Comparison of ENCODE assay signal across 10 cellular contexts in the genomic region with DNA sequence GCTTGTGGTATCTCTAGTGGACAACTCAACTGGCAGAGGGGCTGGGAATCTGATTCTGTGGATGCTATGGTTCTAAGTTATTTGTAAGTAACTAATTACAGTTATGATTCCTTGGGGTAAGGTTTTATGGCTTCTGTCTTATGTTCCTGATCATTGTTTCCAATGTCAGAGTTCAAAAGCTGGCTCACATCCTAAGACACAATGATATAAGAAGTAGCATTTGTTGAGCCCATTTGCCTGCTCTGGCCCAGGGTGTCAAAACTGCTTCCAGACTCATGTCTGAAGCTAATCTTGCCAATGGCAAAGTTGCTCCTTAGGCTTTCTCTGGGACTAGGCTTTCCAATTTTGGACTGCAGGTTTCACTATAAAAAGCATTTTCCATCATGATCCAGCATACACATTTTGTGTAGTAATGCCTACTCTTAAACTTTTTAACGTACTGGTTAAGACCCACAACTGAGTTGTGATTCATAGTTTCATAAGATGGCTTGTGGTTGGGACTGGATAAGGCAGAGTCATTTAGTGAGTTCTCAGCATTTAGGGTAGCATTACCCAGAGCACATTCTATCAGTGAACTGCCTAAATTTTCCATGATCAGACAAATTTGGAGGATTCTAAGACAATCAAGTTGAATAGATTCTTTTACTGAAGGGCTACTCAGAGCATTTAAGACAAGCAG. TPM values are rescaled to one million over a fixed set of nuclear protein-coding genes. Genes with fewer than 3 reads are reported as not detected.
DNase-seq lines count a peak whose midpoint lies in the region; ATAC-seq and TF ChIP-seq lines count a peak whose summit lies in the region.
"Had no signal": no experiment of that assay in that cellular context is flagged by ENCODE, and none has a peak within 500 bp of the region (broad histone marks: within the 10 kb centered on the region; RNA-seq: fewer than 3 reads in every experiment).

No MANE protein-coding gene starts in this region.

- H3F3A ChIP-seq in GM23338 (replicated peaks; ENCODE audit: low read depth), result no peaks in the 10 kb centered on the region

- H3K27ac ChIP-seq in GM23338 (ENCODE audit: low read depth) (no peak overlapping the region), KMS-11 (peak overlapping the region; percentile 59), right cardiac atrium (ENCODE audit: low read length) (no peak overlapping the region), trophoblast cell (ENCODE audit: low read depth, low read length) (no peak overlapping the region)

- no peak overlapping the region for H2BK12ac ChIP-seq in trophoblast cell (ENCODE audit: low read length)

- no peaks in the 10 kb centered on the region for H3K9me3 Mint-ChIP-seq in activated T-cell treated with anti-CD3 and anti-CD28 coated beads, Interleukin-2, amount 50 U/mL, for 24 hours
- no peaks in the 10 kb centered on the region for H3K9me3 Mint-ChIP-seq in GM23338
- no peaks in the 10 kb centered on the region for H3K9me3 Mint-ChIP-seq in stimulated activated effector memory CD8-positive, alpha-beta T cell treated with anti-CD3 and anti-CD28 coated beads, Interleukin-12 subunit alpha, Interleukin-12 subunit beta, amount 100 ng/mL, for 72 hours

- H3K4me3 ChIP-seq in GM23338 (no peak overlapping the region), KMS-11 (IDR thresholded peaks at IDR 0.05; ENCODE audit: insufficient read depth, low read depth, low read length) (no peak overlapping the region), right cardiac atrium (ENCODE audit: low read length) (no peak overlapping the region), trophoblast cell (ENCODE audit: low read depth, low read length) (no peak overlapping the region)

- H3K27ac Mint-ChIP-seq in activated T-cell treated with anti-CD3 and anti-CD28 coated beads, Interleukin-2, amount 50 U/mL, for 24 hours, result peak overlapping the region; percentile 86
- 0 out of 2 replicates have a peak overlapping the region, but pooled peaks have one; percentile 19 for H3K27ac Mint-ChIP-seq in GM23338
- H3K27ac Mint-ChIP-seq in stimulated activated effector memory CD8-positive, alpha-beta T cell treated with anti-CD3 and anti-CD28 coated beads, Interleukin-12 subunit alpha, Interleukin-12 subunit beta, amount 100 ng/mL, for 72 hours, result peak overlapping the region; percentile 60
- H3K27ac Mint-ChIP-seq: progenitor cell of endocrine pancreas had no signal

- no peaks in the 10 kb centered on the region for H3K9me2 ChIP-seq in GM23338 (ENCODE audit: insufficient read depth)

- H2BK120ac ChIP-seq in trophoblast cell (ENCODE audit: insufficient read depth, low read length, poor library complexity), result no peak overlapping the region

- H4K91ac ChIP-seq in trophoblast cell (ENCODE audit: low read depth, low read length), result no peak overlapping the region

- no peaks in the 10 kb centered on the region for H3K27me3 ChIP-seq in GM23338 (ENCODE audit: insufficient read depth)
- no peaks in the 10 kb centered on the region for H3K27me3 ChIP-seq in KMS-11 (ENCODE audit: insufficient read depth, low read depth)
- no peaks in the 10 kb centered on the region for H3K27me3 ChIP-seq in right cardiac atrium (ENCODE audit: control insufficient read depth, insufficient read depth)
- H3K27me3 ChIP-seq in trophoblast cell (ENCODE audit: insufficient read depth, low read length), result no peaks in the 10 kb centered on the region

- no peak overlapping the region for H3K14ac ChIP-seq in trophoblast cell (ENCODE audit: low read length)

- H4K8ac ChIP-seq in trophoblast cell (ENCODE audit: low read depth, low read length), result no peak overlapping the region

- ATAC-seq in GM23338 (no peak), right cardiac atrium (no peak)
- peak; percentile 95 for ATAC-seq in stimulated activated effector memory CD8-positive, alpha-beta T cell treated with anti-CD3 and anti-CD28 coated beads, Interleukin-12 subunit alpha, Interleukin-12 subunit beta, amount 100 ng/mL, for 72 hours

- intact Hi-C loops in right cardiac atrium (cut with DNase I), result no loop called here

- H3K36me3 ChIP-seq in GM23338 (ENCODE audit: insufficient read depth) (peaks cover 19% of the 10 kb centered on the region), KMS-11 (ENCODE audit: insufficient read depth) (peaks cover 2% of the 10 kb centered on the region; the same call in 1 of the 2 replicates), trophoblast cell (ENCODE audit: control insufficient read depth in 1 of 2, insufficient read depth in 2 of 2, low read length in 2 of 2) (peaks cover 32 to 57% of the 10 kb centered on the region in 2 experiments)

- no peak overlapping the region for H3K4me3 Mint-ChIP-seq in activated T-cell treated with anti-CD3 and anti-CD28 coated beads, Interleukin-2, amount 50 U/mL, for 24 hours
- no peak overlapping the region for H3K4me3 Mint-ChIP-seq in GM23338
- peak overlapping the region; percentile 35 for H3K4me3 Mint-ChIP-seq in stimulated activated effector memory CD8-positive, alpha-beta T cell treated with anti-CD3 and anti-CD28 coated beads, Interleukin-12 subunit alpha, Interleukin-12 subunit beta, amount 100 ng/mL, for 72 hours

- H3K36me3 Mint-ChIP-seq in activated T-cell treated with anti-CD3 and anti-CD28 coated beads, Interleukin-2, amount 50 U/mL, for 24 hours (ENCODE audit: low read depth), result peaks cover 90% of the 10 kb centered on the region
- peaks cover 69% of the 10 kb centered on the region for H3K36me3 Mint-ChIP-seq in GM23338 (ENCODE audit: low read depth)
- peaks cover 70% of the 10 kb centered on the region for H3K36me3 Mint-ChIP-seq in stimulated activated effector memory CD8-positive, alpha-beta T cell treated with anti-CD3 and anti-CD28 coated beads, Interleukin-12 subunit alpha, Interleukin-12 subunit beta, amount 100 ng/mL, for 72 hours

- no peak overlapping the region for H3K4ac ChIP-seq in trophoblast cell (ENCODE audit: low read depth, low read length)

- no peak overlapping the region for H2BK5ac ChIP-seq in trophoblast cell (ENCODE audit: low read depth, low read length, poor library complexity)

- TF ChIP-seq CTCF in GM23338 (conservative IDR thresholded peaks at IDR 0.05; ENCODE audit: low read depth in 2 of 2), result no peak
- no peak for TF ChIP-seq CTCF in KMS-11 (conservative IDR thresholded peaks at IDR 0.05; ENCODE audit: low read depth, low read length)

- H3K9me3 ChIP-seq in right cardiac atrium (ENCODE audit: control insufficient read depth, low read length) (no peaks in the 10 kb centered on the region), trophoblast cell (ENCODE audit: insufficient read depth, low read depth, low read length) (no peaks in the 10 kb centered on the region)

- H3K4me1 ChIP-seq in GM23338 (ENCODE audit: insufficient read depth) (peaks cover 5% of the 10 kb centered on the region; the same call in 1 of the 2 replicates), KMS-11 (ENCODE audit: low read depth, poor library complexity, severe bottlenecking) (peaks cover 54% of the 10 kb centered on the region), right cardiac atrium (ENCODE audit: control insufficient read depth, insufficient read depth, low read length) (no peaks in the 10 kb centered on the region), trophoblast cell (ENCODE audit: control insufficient read depth in 1 of 2, insufficient read depth in 2 of 2, low read length in 2 of 2) (peaks cover 15 to 19% of the 10 kb centered on the region in 2 experiments)

- H3K9ac ChIP-seq in KMS-11 (no peak overlapping the region), trophoblast cell (ENCODE audit: low read length) (no peak overlapping the region)

- 88% methylated on average over 1 of the region's 1 CpG for WGBS in right cardiac atrium
- WGBS in trophoblast cell (ENCODE audit: extremely low coverage, insufficient coverage, insufficient read length), result no CpG with 5 or more reads among the region's 1 CpG

- H3K27me3 Mint-ChIP-seq in activated T-cell treated with anti-CD3 and anti-CD28 coated beads, Interleukin-2, amount 50 U/mL, for 24 hours, result peaks cover 6% of the 10 kb centered on the region
- H3K27me3 Mint-ChIP-seq in GM23338 (ENCODE audit: insufficient read depth, low read depth, poor library complexity), result peaks cover 2% of the 10 kb centered on the region
- H3K27me3 Mint-ChIP-seq: progenitor cell of endocrine pancreas had no signal

- H2AFZ ChIP-seq in GM23338, result no peak overlapping the region
- H2AFZ ChIP-seq in KMS-11 (ENCODE audit: low read depth), result no peak overlapping the region
- no peak overlapping the region for H2AFZ ChIP-seq in trophoblast cell (ENCODE audit: insufficient read depth, low read length, poor library complexity)

- peaks cover 9% of the 10 kb centered on the region for H3K79me1 ChIP-seq in trophoblast cell (ENCODE audit: low read length)

- H3K4me1 Mint-ChIP-seq in activated T-cell treated with anti-CD3 and anti-CD28 coated beads, Interleukin-2, amount 50 U/mL, for 24 hours (ENCODE audit: low read depth), result peaks cover 51% of the 10 kb centered on the region
- peaks cover 25% of the 10 kb centered on the region for H3K4me1 Mint-ChIP-seq in GM23338
- peaks cover 38% of the 10 kb centered on the region for H3K4me1 Mint-ChIP-seq in stimulated activated effector memory CD8-positive, alpha-beta T cell treated with anti-CD3 and anti-CD28 coated beads, Interleukin-12 subunit alpha, Interleukin-12 subunit beta, amount 100 ng/mL, for 72 hours

- H4K20me1 ChIP-seq in GM23338 (replicated peaks; ENCODE audit: insufficient read depth) (no peaks in the 10 kb centered on the region), KMS-11 (ENCODE audit: insufficient read depth) (no peaks in the 10 kb centered on the region)

- no peak overlapping the region for H3K23ac ChIP-seq in trophoblast cell (ENCODE audit: low read length)

- no peaks in the 10 kb centered on the region for H3K79me2 ChIP-seq in GM23338 (replicated peaks; ENCODE audit: insufficient read depth)
- no peaks in the 10 kb centered on the region for H3K79me2 ChIP-seq in KMS-11 (ENCODE audit: insufficient read depth, low read depth)
- H3K79me2 ChIP-seq in trophoblast cell (ENCODE audit: control insufficient read depth, insufficient read depth, low read length, poor library complexity), result no peaks in the 10 kb centered on the region

- no peak overlapping the region for H2AK5ac ChIP-seq in trophoblast cell (ENCODE audit: low read length)

- DNase-seq in activated T-cell treated with anti-CD3 and anti-CD28 coated beads, Interleukin-2, amount 50 U/mL, for 24 hours, result no peak
- DNase-seq in activated T-cell treated with anti-CD3 and anti-CD28 coated beads, Interleukin-2, amount 50 U/mL, for 1 hour, result no peak
- DNase-seq in GM23338 (ENCODE audit: low spot score) (no peak), right cardiac atrium (no peak), trophoblast cell (no peak), NCI-H345 treated with DMSO at 0.1 percent for 48 hours (lab: John Stamatoyannopoulos, UW; ENCODE audit: unreplicated experiment) (no peak)
- DNase-seq in stimulated activated effector memory CD8-positive, alpha-beta T cell treated with anti-CD3 and anti-CD28 coated beads, Interleukin-12 subunit alpha, Interleukin-12 subunit beta, amount 100 ng/mL, for 72 hours (ENCODE audit: low spot score in 2 of 2), result no peak
- DNase-seq: kidney had no signal

- no peak overlapping the region for H4K12ac ChIP-seq in trophoblast cell (ENCODE audit: low read depth, low read length)

- H3K18ac ChIP-seq in trophoblast cell (ENCODE audit: low read length), result no peak overlapping the region

- H3K4me2 ChIP-seq in GM23338, result no peak overlapping the region
- peak overlapping the region; percentile 49 for H3K4me2 ChIP-seq in KMS-11
- H3K4me2 ChIP-seq in trophoblast cell (ENCODE audit: low read length), result no peak overlapping the region

RNA-seq across cellular contexts. Expression of gene CCNI, which starts 50.0 kb away (rescaled TPM):
- total RNA-seq in GM23338 (2014; rRNA removed; shearing (Covaris generic)), result 207 and 225 TPM in 2 replicates
- polyA plus RNA-seq in GM23338 (2016; fragmentation: Nextera tagmentation; extraction: Ambion mirVana) (233 and 248 TPM in 2 replicates), right cardiac atrium (146 TPM)
- 100 to 1,000 TPM; 310 to 338 (median 324) TPM for total RNA-seq in right cardiac atrium
- polyA plus RNA-seq in trophoblast cell (2013), result 223 and 238 TPM in 2 replicates

Comparison
In these comparisons a context has a peak if more than half of its experiments do, and no peak if none do; other contexts are left out.
1. H3K27ac Mint-ChIP-seq: peak in every context shown above with its lines; median percentile 86 in activated T-cell treated with anti-CD3 and anti-CD28 coated beads, Interleukin-2, amount 50 U/mL, for 24 hours; 60 in stimulated activated effector memory CD8-positive, alpha-beta T cell treated with anti-CD3 and anti-CD28 coated beads, Interleukin-12 subunit alpha, Interleukin-12 subunit beta, amount 100 ng/mL, for 72 hours; 19 in GM23338.